1 cellular context compared by ENCODE assay signal in genomic region chr5:69217732-69218568, GRCh38.
A peak's percentile ranks its signal among the peaks of the same experiment; 100 is the strongest.
TF ChIP-seq lines count a peak whose summit lies in the region.

No MANE protein-coding gene starts in this region.

TF ChIP-seq in K562, 482 proteins besides CTCF, POLR2A, EP300 and RAD21 (continued from another document and continues in another):
- TF ChIP-seq ELF2 (CRISPR knock-in tag; IDR thresholded peaks at IDR 0.05) = 0 out of 2 replicates have a peak, but pooled peaks have one; percentile 28
- TF ChIP-seq CREB1 (IDR thresholded peaks at IDR 0.05) = peak; percentile 64
- peak; percentile 82; the same call in 1 of the 2 replicates for TF ChIP-seq CREB1 (CRISPR knock-in tag; IDR thresholded peaks at IDR 0.05)
- TF ChIP-seq SMARCC2 (IDR thresholded peaks at IDR 0.05; ENCODE audit: low read depth) = no peak
- TF ChIP-seq ETS1 (conservative IDR thresholded peaks at IDR 0.05; ENCODE audit: control insufficient read depth, low read depth, low read length) = peak; percentile 52; the same call in 1 of the 2 replicates
- TF ChIP-seq ATF3 (IDR thresholded peaks at IDR 0.05) = no peak
- 0 out of 2 replicates have a peak, but pooled peaks have one; percentile 53 for TF ChIP-seq ATF3 (CRISPR knock-in tag; conservative IDR thresholded peaks at IDR 0.05)
- 0 out of 2 replicates have a peak, but pooled peaks have one; percentile 14 for TF ChIP-seq MECOM (CRISPR knock-in tag; IDR thresholded peaks at IDR 0.05)
- TF ChIP-seq BCOR (IDR thresholded peaks at IDR 0.05) = peak; percentile 36; the same call in 1 of the 2 replicates
- no peak for TF ChIP-seq RBM17 (IDR thresholded peaks at IDR 0.05; ENCODE audit: borderline replicate concordance, low read depth, low read length)
- TF ChIP-seq MGA (IDR thresholded peaks at IDR 0.05) = peak; percentile 38
- TF ChIP-seq ZKSCAN8 (CRISPR knock-in tag; IDR thresholded peaks at IDR 0.05) = no peak
- no peak for TF ChIP-seq CLOCK (CRISPR knock-in tag; IDR thresholded peaks at IDR 0.05; ENCODE audit: borderline replicate concordance)
- TF ChIP-seq SIX5 (IDR thresholded peaks at IDR 0.05; ENCODE audit: borderline replicate concordance in 1 of 2, insufficient read depth in 1 of 2, low read depth in 1 of 2, low read length in 2 of 2) = no peak
- peak; percentile 64; the same call in 1 of the 2 replicates for TF ChIP-seq HDAC2 (IDR thresholded peaks at IDR 0.05)
- 0 out of 2 replicates have a peak, but pooled peaks have one; percentile 6 for TF ChIP-seq KDM2B (CRISPR knock-in tag; IDR thresholded peaks at IDR 0.05)
- TF ChIP-seq MYBL2 (IDR thresholded peaks at IDR 0.05; ENCODE audit: low read depth) = no peak
- no peak for TF ChIP-seq MYBL2 (CRISPR knock-in tag; IDR thresholded peaks at IDR 0.05; ENCODE audit: borderline replicate concordance)
- peak; percentile 65 for TF ChIP-seq ASH1L (IDR thresholded peaks at IDR 0.05; ENCODE audit: borderline replicate concordance, low read depth, partially characterized antibody)
- TF ChIP-seq NRF1 (conservative IDR thresholded peaks at IDR 0.05 in 1 of 2, IDR thresholded peaks at IDR 0.05 in 1 of 2) = peak; percentile 50 to 62
- TF ChIP-seq LCOR (CRISPR knock-in tag; IDR thresholded peaks at IDR 0.05) = 0 out of 2 replicates have a peak, but pooled peaks have one; percentile 69
- peak; percentile 57; the same call in 1 of the 2 replicates for TF ChIP-seq ZNF12 (CRISPR knock-in tag; IDR thresholded peaks at IDR 0.05)
- TF ChIP-seq ZEB2 (IDR thresholded peaks at IDR 0.05) = peak; percentile 12; the same call in 1 of the 2 replicates
- TF ChIP-seq SMAD4 (CRISPR knock-in tag; conservative IDR thresholded peaks at IDR 0.05) = 0 out of 2 replicates have a peak, but pooled peaks have one; percentile 36
- peak in 1 of 2 experiments; percentile 30; a peak in 1 of 4 replicates for TF ChIP-seq UBTF (IDR thresholded peaks at IDR 0.05; ENCODE audit: borderline replicate concordance in 1 of 2, low read depth in 2 of 2, low read length in 2 of 2)
- TF ChIP-seq BCLAF1 (IDR thresholded peaks at IDR 0.05; ENCODE audit: borderline replicate concordance in 1 of 2, control insufficient read depth in 1 of 2, low read depth in 2 of 2, low read length in 1 of 2) = no peak
- no peak for TF ChIP-seq ZNF436 (CRISPR knock-in tag; IDR thresholded peaks at IDR 0.05)
- TF ChIP-seq HMGXB4 (CRISPR knock-in tag; IDR thresholded peaks at IDR 0.05) = peak; percentile 53; the same call in 1 of the 2 replicates
- peak; percentile 90 for TF ChIP-seq ESRRA (IDR thresholded peaks at IDR 0.05; ENCODE audit: borderline replicate concordance, low read depth)
- no peak for TF ChIP-seq ZSCAN29 (IDR thresholded peaks at IDR 0.05)
- peak; percentile 78 for TF ChIP-seq NR2C1 (IDR thresholded peaks at IDR 0.05)
- peak; percentile 72 for TF ChIP-seq NR2C1 (tag; IDR thresholded peaks at IDR 0.05)
- TF ChIP-seq NONO (IDR thresholded peaks at IDR 0.05; ENCODE audit: low read depth in 2 of 2, low read length in 1 of 2) = no peak; a peak in 1 of 4 replicates
- peak; percentile 44 for TF ChIP-seq TAF9B (IDR thresholded peaks at IDR 0.05; ENCODE audit: partially characterized antibody)
